ENCODE assay signal across 1 cellular context in the genomic region with DNA sequence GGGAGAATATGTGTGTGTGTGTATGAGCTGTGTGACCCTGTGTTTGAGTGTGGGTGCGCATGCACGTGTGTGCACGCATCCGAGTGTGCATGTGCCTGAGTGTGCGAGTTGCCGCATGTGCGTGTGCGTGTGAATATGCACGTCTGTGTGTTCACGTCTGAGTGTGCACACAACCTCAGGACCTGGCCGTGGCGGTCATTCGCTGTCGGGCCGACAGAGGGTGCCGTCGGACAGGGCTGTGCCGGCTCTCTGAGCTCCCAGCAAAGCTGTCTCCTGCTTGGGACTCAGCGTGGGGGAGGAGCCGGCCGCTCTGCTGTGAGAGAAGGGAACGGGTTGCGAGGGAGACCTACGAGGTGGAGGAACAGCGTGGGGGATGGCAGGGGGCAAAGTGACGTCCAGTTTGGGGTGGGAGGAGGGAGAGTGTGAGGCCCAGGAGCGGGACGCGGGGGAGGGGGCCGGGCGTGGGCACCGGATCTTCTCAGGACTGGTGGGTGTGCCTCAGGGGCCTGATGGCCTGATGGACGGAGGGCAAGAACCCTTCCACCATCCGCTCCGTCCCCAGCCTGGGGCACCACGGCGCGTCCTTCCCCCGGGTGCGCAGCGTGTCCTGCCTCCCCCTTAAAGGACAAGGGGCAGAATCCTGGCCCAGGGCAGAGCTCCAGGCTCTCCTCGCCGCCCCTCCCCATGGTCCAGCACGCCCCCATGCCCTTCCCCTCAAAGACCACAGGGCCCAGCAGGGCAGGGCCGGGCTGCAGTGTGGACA.
TF ChIP-seq lines count a peak whose summit lies in the region.

No MANE protein-coding gene starts in this region.

TF ChIP-seq in H1, 55 proteins besides CTCF, POLR2A, EP300 and RAD21:
- TF ChIP-seq KDM1A (IDR thresholded peaks at IDR 0.05; ENCODE audit: borderline replicate concordance, low read length): peak; percentile 84; the same call in 1 of the 2 replicates
- no peak for TF ChIP-seq NRF1 (IDR thresholded peaks at IDR 0.05; ENCODE audit: low read depth, low read length)
- 0 out of 2 replicates have a peak, but pooled peaks have one; percentile 24 for TF ChIP-seq CHD2 (IDR thresholded peaks at IDR 0.05; ENCODE audit: low read length)
- peak; percentile 31 for TF ChIP-seq EZH2 (IDR thresholded peaks at IDR 0.05; ENCODE audit: low read depth, low read length, severe bottlenecking)
- TF ChIP-seq SIN3A (conservative IDR thresholded peaks at IDR 0.05 in 1 of 2, IDR thresholded peaks at IDR 0.05 in 1 of 2; ENCODE audit: low read depth in 1 of 2, low read length in 2 of 2): peak in 1 of 2 experiments; percentile 67; a peak in 2 of 4 replicates
- peak; percentile 64 for TF ChIP-seq KDM4A (IDR thresholded peaks at IDR 0.05; ENCODE audit: low read depth, low read length, severe bottlenecking)
- TF ChIP-seq TEAD4 (IDR thresholded peaks at IDR 0.05; ENCODE audit: low read depth, low read length): no peak
- no peak for TF ChIP-seq GTF2F1 (IDR thresholded peaks at IDR 0.05; ENCODE audit: borderline replicate concordance, low read depth, low read length)
